Comparison of ENCODE assay signal across 19 cellular contexts in genomic region chr17:44469676-44470075, GRCh38. TPM values are rescaled to one million over a fixed set of nuclear protein-coding genes. Genes with fewer than 3 reads are reported as not detected.
DNase-seq lines count a peak whose midpoint lies in the region; ATAC-seq, FAIRE-seq and TF ChIP-seq lines count a peak whose summit lies in the region.
"Had no signal": no experiment of that assay in that cellular context is flagged by ENCODE, and none has a peak within 500 bp of the region (broad histone marks: within the 10 kb centered on the region; RNA-seq: fewer than 3 reads in every experiment).

No MANE protein-coding gene starts in this region.

- peaks cover 26% of the 10 kb centered on the region for H3F3A ChIP-seq in SK-N-SH (replicated peaks; ENCODE audit: insufficient read depth)

- ATAC-seq in SK-N-SH treated with all-trans-retinoic acid at 6 μM for 48 hours (peak; percentile 38), T-helper 17 cell (no peak), gastrocnemius medialis (no peak), HG03139 (IDR thresholded peaks at IDR 0.05; ENCODE audit: unreplicated experiment) (no peak), GM18498 (IDR thresholded peaks at IDR 0.05; ENCODE audit: unreplicated experiment) (no peak)
- ATAC-seq: CD8-positive, alpha-beta T cell; GM12878 had no signal

- CTCF ChIA-PET in SK-N-SH (lab: Yijun Ruan, JAX), result interaction anchor here (1.2 kb wide), 1 partner anchor 16 kb away, joined by 5 read pairs; no protein-coding TSS in a partner anchor

- no peak overlapping the region for H2AFZ ChIP-seq in SK-N-SH (ENCODE audit: low read depth)

- FAIRE-seq in H54 (lab: Jason Lieb, UNC), result peak; percentile 69
- FAIRE-seq: GM18507 had no signal

- H3K4me1 Mint-ChIP-seq in T-helper 17 cell, result peaks cover 29% of the 10 kb centered on the region

- peaks cover 0 to 8% of the 10 kb centered on the region in 2 experiments; a peak in 2 of 4 replicates for H3K4me1 ChIP-seq in SK-N-SH (ENCODE audit: control insufficient read depth in 1 of 2, insufficient read depth in 2 of 2, low read depth in 1 of 2, low read length in 1 of 2)
- H3K4me1 ChIP-seq in gastrocnemius medialis, result peaks cover 32 to 57% of the 10 kb centered on the region in 2 donors

- H3K36me3 Mint-ChIP-seq in T-helper 17 cell (ENCODE audit: low read depth), result no peaks in the 10 kb centered on the region

- no peak for TF ChIP-seq POLR2A in H54 (IDR thresholded peaks at IDR 0.05; ENCODE audit: low read depth, low read length)
- TF ChIP-seq POLR2A in gastrocnemius medialis (IDR thresholded peaks at IDR 0.05), result no peak

- no peak overlapping the region for H3K4me3 ChIP-seq in SK-N-SH (ENCODE audit: low read depth in 2 of 2, low read length in 1 of 2)
- no peak overlapping the region for H3K4me3 ChIP-seq in gastrocnemius medialis
- H3K4me3 ChIP-seq: BLaER1 treated with 17β-estradiol and CSF1 and Interleukin-3, amounts not matched to agents 10 nM and 100 nM; GM12878; HAP-1 had no signal

- H3K79me2 ChIP-seq in SK-N-SH (ENCODE audit: insufficient read depth), result peaks cover 92% of the 10 kb centered on the region

- TF ChIP-seq EP300 in SK-N-SH (IDR thresholded peaks at IDR 0.05; ENCODE audit: borderline replicate concordance in 1 of 2, low read depth in 1 of 2, low read length in 1 of 2), result no peak

- H3K9me3 ChIP-seq in SK-N-SH (no peaks in the 10 kb centered on the region), T-helper 17 cell (ENCODE audit: control insufficient read depth, low read length, poor library complexity, severe bottlenecking) (no peaks in the 10 kb centered on the region), gastrocnemius medialis (no peaks in the 10 kb centered on the region)
- H3K9me3 ChIP-seq: HAP-1 had no signal

- H4K20me1 ChIP-seq in SK-N-SH (ENCODE audit: insufficient read depth), result peaks cover 50% of the 10 kb centered on the region

- in situ Hi-C loops in gastrocnemius medialis (cut with MboI; ENCODE audit: low sequenced_read_pairs in 4 of 4), result no loop called here

- no peak for TF ChIP-seq CTCF in SK-N-SH (IDR thresholded peaks at IDR 0.05)
- TF ChIP-seq CTCF in gastrocnemius medialis (IDR thresholded peaks at IDR 0.05 in 4 of 5, conservative IDR thresholded peaks at IDR 0.05 in 1 of 5), result no peak

- TF ChIP-seq RAD21 in SK-N-SH (IDR thresholded peaks at IDR 0.05; ENCODE audit: low read length), result no peak

- no peaks in the 10 kb centered on the region for H3K27me3 ChIP-seq in SK-N-SH (ENCODE audit: insufficient read depth)
- no peaks in the 10 kb centered on the region for H3K27me3 ChIP-seq in gastrocnemius medialis
- H3K27me3 ChIP-seq: BLaER1 treated with 17β-estradiol and CSF1 and Interleukin-3, amounts not matched to agents 10 nM and 100 nM had no signal

- H3K4me2 ChIP-seq in SK-N-SH, result no peak overlapping the region
- H3K4me2 ChIP-seq: BLaER1 treated with 17β-estradiol and CSF1 and Interleukin-3, amounts not matched to agents 10 nM and 100 nM had no signal

- H3K9ac ChIP-seq in SK-N-SH, result no peak overlapping the region
- H3K9ac ChIP-seq: BLaER1 treated with 17β-estradiol and CSF1 and Interleukin-3, amounts not matched to agents 10 nM and 100 nM had no signal

- no peaks in the 10 kb centered on the region for H3K27me3 Mint-ChIP-seq in T-helper 17 cell
- H3K27me3 Mint-ChIP-seq: B cell had no signal

- H3K36me3 ChIP-seq in SK-N-SH (replicated peaks in 1 of 2; ENCODE audit: control insufficient read depth in 1 of 2, insufficient read depth in 2 of 2, low read length in 1 of 2), result peaks cover 9 to 24% of the 10 kb centered on the region in 2 experiments
- H3K36me3 ChIP-seq in gastrocnemius medialis, result peaks cover 0 to 12% of the 10 kb centered on the region in 2 donors

- WGBS in SK-N-SH (ENCODE audit: low lambda C conversion rate), result 94% methylated on average over 2 of the region's 2 CpGs

- H3K27ac Mint-ChIP-seq in T-helper 17 cell, result peak overlapping the region; percentile 29
- H3K27ac Mint-ChIP-seq: B cell had no signal

- H3K27ac ChIP-seq in SK-N-SH (ENCODE audit: low read depth in 2 of 2, low read length in 1 of 2) (no peak overlapping the region), gastrocnemius medialis (peak overlapping the region in 3 of 4 donors; percentile 81 to 82 (median 81))
- H3K27ac ChIP-seq: 22Rv1; BLaER1 treated with 17β-estradiol and CSF1 and Interleukin-3, amounts not matched to agents 10 nM and 100 nM had no signal

- DNase-seq in SK-N-SH (no peak), H54 (ENCODE audit: insufficient read length, low spot score) (no peak), T-helper 17 cell (no peak), gastrocnemius medialis (no peak), NCI-H748 treated with DMSO at 0.1 percent for 48 hours (lab: John Stamatoyannopoulos, UW) (no peak)
- DNase-seq: Calu3; CD8-positive, alpha-beta T cell; DMS79 treated with DMSO at 0.1 percent for 48 hours; GOT3; KBM-7 had no signal

- POLR2A ChIA-PET in SK-N-SH (lab: Yijun Ruan, JAX), result no interaction called here

- no peak overlapping the region for H3K4me3 Mint-ChIP-seq in T-helper 17 cell
- H3K4me3 Mint-ChIP-seq: B cell; CD8-positive, alpha-beta T cell had no signal

- intact Hi-C loops in gastrocnemius medialis (cut with DNase I; ENCODE audit: low total_unique reads), result loop anchor here (5.0 kb wide), 1 partner anchor 37 kb away; no protein-coding TSS in a partner anchor

- no peaks in the 10 kb centered on the region for H3K9me2 ChIP-seq in SK-N-SH

TF ChIP-seq in SK-N-SH treated with all-trans-retinoic acid at 6 μM for 48 hours, 23 proteins besides CTCF, POLR2A, EP300 and RAD21:
- TF ChIP-seq ZFP3 (CRISPR knock-in tag; IDR thresholded peaks at IDR 0.05) (no peak), ISL1 (CRISPR knock-in tag; IDR thresholded peaks at IDR 0.05) (0 out of 2 replicates have a peak, but pooled peaks have one; percentile 14)

TF ChIP-seq in SK-N-SH, 30 proteins besides CTCF, POLR2A, EP300 and RAD21:
- no peak for TF ChIP-seq JUND (IDR thresholded peaks at IDR 0.05)
- TF ChIP-seq YY1 (IDR thresholded peaks at IDR 0.05; ENCODE audit: low read depth), result no peak
- no peak for TF ChIP-seq IRF3 (IDR thresholded peaks at IDR 0.05; ENCODE audit: low read depth, low read length)
- no peak for TF ChIP-seq USF1 (IDR thresholded peaks at IDR 0.05; ENCODE audit: borderline replicate concordance, low read depth)
- TF ChIP-seq SIN3A (IDR thresholded peaks at IDR 0.05; ENCODE audit: borderline replicate concordance, low read depth, low read length), result no peak
- no peak for TF ChIP-seq GATA2 (CRISPR knock-in tag; IDR thresholded peaks at IDR 0.05)
- no peak for TF ChIP-seq RXRA (IDR thresholded peaks at IDR 0.05; ENCODE audit: borderline replicate concordance, low read depth)
- TF ChIP-seq, protein P1, sequence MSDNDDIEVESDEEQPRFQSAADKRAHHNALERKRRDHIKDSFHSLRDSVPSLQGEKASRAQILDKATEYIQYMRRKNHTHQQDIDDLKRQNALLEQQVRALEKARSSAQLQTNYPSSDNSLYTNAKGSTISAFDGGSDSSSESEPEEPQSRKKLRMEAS (IDR thresholded peaks at IDR 0.05; ENCODE audit: low read depth), result no peak
- no peak for TF ChIP-seq POLR2AphosphoS5 (IDR thresholded peaks at IDR 0.05; ENCODE audit: low read depth, low read length)
- TF ChIP-seq MEF2A (IDR thresholded peaks at IDR 0.05; ENCODE audit: borderline replicate concordance, low read depth), result no peak
- TF ChIP-seq TCF12 (IDR thresholded peaks at IDR 0.05), result no peak
TF ChIP-seq in SK-N-SH: peak in this region for 0.

RNA-seq across cellular contexts. Expression of gene GPATCH8, which starts 33.5 kb away (rescaled TPM):
- 12.7 and 15.2 TPM in 2 replicates for polyA plus RNA-seq in SK-N-SH (2012; rRNA removed)
- polyA plus RNA-seq in SK-N-SH (2012; cell fraction: cytosol; rRNA removed), result 10.5 and 10.9 TPM in 2 replicates
- 19.6 and 31.5 TPM in 2 replicates for polyA plus RNA-seq in SK-N-SH (2012; cell fraction: nucleus; rRNA removed)
- total RNA-seq in T-helper 17 cell (10 to 100 TPM; 63.4 to 79.6 TPM), gastrocnemius medialis (10 to 100 TPM; 39.9 to 75.1 (median 50.8) TPM)

Comparison
In these comparisons a context has a peak if more than half of its experiments do, and no peak if none do; other contexts are left out.
1. H3K27ac ChIP-seq: peak in gastrocnemius medialis (3 of 4); none in SK-N-SH (0 of 2).